ENCODE assay signal across 21 cellular contexts in genomic region chr10:98881789-98882188, GRCh38.
A peak's percentile ranks its signal among the peaks of the same experiment; 100 is the strongest.
DNase-seq lines count a peak whose midpoint lies in the region; ATAC-seq, FAIRE-seq and TF ChIP-seq lines count a peak whose summit lies in the region.
"Had no signal": no experiment of that assay in that cellular context is flagged by ENCODE, and none has a peak within 500 bp of the region (broad histone marks: within the 10 kb centered on the region; RNA-seq: fewer than 3 reads in every experiment).

No MANE protein-coding gene starts in this region.

- no peaks in the 10 kb centered on the region for H4K20me1 ChIP-seq in K562 (replicated peaks; ENCODE audit: control insufficient read depth, insufficient read depth, low read length)
- H4K20me1 ChIP-seq: BLaER1 treated with 17β-estradiol and CSF1 and Interleukin-3, amounts not matched to agents 10 nM and 100 nM had no signal

- H3K4me2 ChIP-seq in K562 (ENCODE audit: insufficient read depth, low read length): no peak overlapping the region
- H3K4me2 ChIP-seq: A549; BLaER1 treated with 17β-estradiol and CSF1 and Interleukin-3, amounts not matched to agents 10 nM and 100 nM had no signal

- CTCF ChIA-PET in K562 (lab: Yijun Ruan, JAX; ENCODE audit: low intra/inter-chr PET ratio): no interaction called here

- H3K27me3 ChIP-seq in K562 (ENCODE audit: control insufficient read depth in 2 of 2, insufficient read depth in 2 of 2, low read length in 2 of 2): no peaks in the 10 kb centered on the region
- H3K27me3 ChIP-seq in liver (ENCODE audit: control insufficient read depth in 4 of 4, insufficient read depth in 4 of 4, low read length in 3 of 4): peaks cover 0 to 4% (median 0%) of the 10 kb centered on the region in 4 donors
- H3K27me3 ChIP-seq: BLaER1 treated with 17β-estradiol and CSF1 and Interleukin-3, amounts not matched to agents 10 nM and 100 nM had no signal

- TF ChIP-seq EP300 in K562 (IDR thresholded peaks at IDR 0.05; ENCODE audit: low read length): no peak

- TF ChIP-seq RAD21 in K562 (CRISPR knock-in tag; conservative IDR thresholded peaks at IDR 0.05 in 1 of 2, IDR thresholded peaks at IDR 0.05 in 1 of 2) (no peak), liver (IDR thresholded peaks at IDR 0.05) (no peak)

- H3K9me3 ChIP-seq in K562 (replicated peaks; ENCODE audit: control insufficient read depth, insufficient read depth, low read depth, low read length): no peaks in the 10 kb centered on the region
- no peaks in the 10 kb centered on the region for H3K9me3 ChIP-seq in liver (ENCODE audit: control insufficient read depth in 4 of 4, low read length in 3 of 4)
- H3K9me3 ChIP-seq: A549; BLaER1 treated with 17β-estradiol and CSF1 and Interleukin-3, amounts not matched to agents 10 nM and 100 nM; Caco-2 had no signal

- H3K9ac ChIP-seq in K562 (ENCODE audit: insufficient read depth in 1 of 2, low read depth in 2 of 2, low read length in 2 of 2) (no peak overlapping the region), liver (ENCODE audit: low read depth in 1 of 2, low read length in 2 of 2) (no peak overlapping the region)
- H3K9ac ChIP-seq: BLaER1 treated with 17β-estradiol and CSF1 and Interleukin-3, amounts not matched to agents 10 nM and 100 nM had no signal

- no TSS peak for BruUV-seq in K562 (replicated peaks; lab: Mats Ljungman, UMichigan)

- TF ChIP-seq CTCF in 22Rv1 (IDR thresholded peaks at IDR 0.05): no peak
- TF ChIP-seq CTCF in K562 (IDR thresholded peaks at IDR 0.05 in 2 of 3, conservative IDR thresholded peaks at IDR 0.05 in 1 of 3; ENCODE audit: insufficient read depth in 2 of 3, low read depth in 1 of 3, low read length in 3 of 3): no peak
- no peak for TF ChIP-seq CTCF in liver (IDR thresholded peaks at IDR 0.05; ENCODE audit: low read depth, low read length, missing input control)

- no peaks in the 10 kb centered on the region for H3K9me1 ChIP-seq in K562 (ENCODE audit: control insufficient read depth, insufficient read depth, low read length)

- POLR2A ChIA-PET in K562 (lab: Yijun Ruan, JAX): no interaction called here

- WGBS in K562 (ENCODE audit: insufficient coverage, low coverage, missing lambda C conversion rate): 18% methylated on average over 1 of the region's 1 CpG
- WGBS in liver: 71% methylated on average over 1 of the region's 1 CpG

- in situ Hi-C loops in K562 (cut with MboI): no loop called here

- ATAC-seq in K562 (no peak), left lobe of liver (peak; percentile 40), GM19351 (IDR thresholded peaks at IDR 0.05; ENCODE audit: unreplicated experiment) (no peak)
- ATAC-seq: A549; CD8-positive, alpha-beta T cell had no signal

- H3K4me1 ChIP-seq in K562 (replicated peaks in 1 of 2; ENCODE audit: control insufficient read depth in 2 of 2, insufficient read depth in 2 of 2, low read length in 2 of 2): peaks cover 0 to 2% of the 10 kb centered on the region in 2 experiments; a peak in 1 of 5 replicates
- no peaks in the 10 kb centered on the region for H3K4me1 ChIP-seq in liver (ENCODE audit: control insufficient read depth in 4 of 4, insufficient read depth in 4 of 4, low read length in 3 of 4)
- H3K4me1 ChIP-seq: A549, Caco-2 had no signal

- H3K36me3 ChIP-seq in K562 (ENCODE audit: control insufficient read depth, insufficient read depth, low read length) (no peaks in the 10 kb centered on the region), liver (ENCODE audit: control insufficient read depth in 4 of 4, insufficient read depth in 3 of 4, low read depth in 1 of 4, low read length in 3 of 4) (no peaks in the 10 kb centered on the region)
- H3K36me3 ChIP-seq: BLaER1 treated with 17β-estradiol and CSF1 and Interleukin-3, amounts not matched to agents 10 nM and 100 nM had no signal

- no peak for FAIRE-seq in K562 (lab: Jason Lieb, UNC)
- FAIRE-seq: A549, D721Med, G401.6, GM12891, GM19239 had no signal

- peak in 2 of 4 experiments; percentile 4 to 10 for DNase-seq in K562 (ENCODE audit: extremely low read depth in 1 of 4, low spot score in 3 of 4)
- DNase-seq in left lobe of liver (ENCODE audit: low spot score): no peak
- DNase-seq in OCI-M2 (lab: John Stamatoyannopoulos, UW; ENCODE audit: unreplicated experiment): no peak
- no peak for DNase-seq in stimulated activated CD4-positive, alpha-beta T cell treated with anti-CD3 and anti-CD28 coated beads, Interleukin-4, amount 100 ng/mL, for 24 hours
- DNase-seq: AML-193; Caco-2; Calu3; CD4-positive, alpha-beta T cell; CD8-positive, alpha-beta T cell; DMS79 treated with DMSO at 0.1 percent for 48 hours; GF-D8 had no signal

- H3K4me3 ChIP-seq in K562 (no peak overlapping the region), liver (ENCODE audit: low read depth in 1 of 3, low read length in 3 of 3) (no peak overlapping the region)
- H3K4me3 ChIP-seq: A549; BLaER1 treated with 17β-estradiol and CSF1 and Interleukin-3, amounts not matched to agents 10 nM and 100 nM had no signal

- H3K27ac ChIP-seq in 22Rv1 (peak overlapping the region; percentile 35), K562 (ENCODE audit: extremely low read depth, low read depth, low read length) (0 out of 3 replicates have a peak overlapping the region, but pooled peaks have one; percentile 11), liver (ENCODE audit: low read depth in 1 of 2, low read length in 2 of 2) (no peak overlapping the region)
- H3K27ac ChIP-seq: A549; BLaER1 treated with 17β-estradiol and CSF1 and Interleukin-3, amounts not matched to agents 10 nM and 100 nM; C4-2B had no signal

- intact Hi-C loops in K562 (cut with micrococcal nuclease): no loop called here

- no peaks in the 10 kb centered on the region for H3K79me2 ChIP-seq in K562 (ENCODE audit: control insufficient read depth, insufficient read depth, low read length)

- TF ChIP-seq POLR2A in K562 (conservative IDR thresholded peaks at IDR 0.05): no peak

- H2AFZ ChIP-seq in K562 (ENCODE audit: low read depth, low read length): peak overlapping the region; percentile 64

TF ChIP-seq in K562, 482 proteins besides CTCF, POLR2A, EP300 and RAD21 (continues in another document):
- no peak for TF ChIP-seq PPARD (CRISPR knock-in tag; IDR thresholded peaks at IDR 0.05)
- TF ChIP-seq NR2C1 (IDR thresholded peaks at IDR 0.05): no peak
- no peak for TF ChIP-seq NR2C1 (tag; IDR thresholded peaks at IDR 0.05)
- TF ChIP-seq THRA (IDR thresholded peaks at IDR 0.05): no peak
- no peak for TF ChIP-seq ZNF23 (CRISPR knock-in tag; IDR thresholded peaks at IDR 0.05)
- no peak for TF ChIP-seq ID3 (CRISPR knock-in tag; IDR thresholded peaks at IDR 0.05)
- TF ChIP-seq ID3 (tag; IDR thresholded peaks at IDR 0.05): no peak
- no peak for TF ChIP-seq ZNF3 (CRISPR knock-in tag; IDR thresholded peaks at IDR 0.05)
- no peak for TF ChIP-seq COPS2 (conservative IDR thresholded peaks at IDR 0.05)
- TF ChIP-seq ARNT (IDR thresholded peaks at IDR 0.05): no peak
- TF ChIP-seq CBX3 (IDR thresholded peaks at IDR 0.05; ENCODE audit: borderline replicate concordance in 1 of 2, low read length in 2 of 2): no peak

TF ChIP-seq in liver, 16 proteins besides CTCF, POLR2A, EP300 and RAD21:
- TF ChIP-seq YY1 (IDR thresholded peaks at IDR 0.05): no peak
- no peak for TF ChIP-seq GABPA (IDR thresholded peaks at IDR 0.05 in 1 of 2, conservative IDR thresholded peaks at IDR 0.05 in 1 of 2)
- TF ChIP-seq HNF4A (conservative IDR thresholded peaks at IDR 0.05): peak; percentile 63 to 69
- TF ChIP-seq EGR1 (IDR thresholded peaks at IDR 0.05; ENCODE audit: low read depth in 2 of 2): no peak
- peak; percentile 15 for TF ChIP-seq HNF4G (IDR thresholded peaks at IDR 0.05)
- TF ChIP-seq ZBTB33 (IDR thresholded peaks at IDR 0.05): no peak

Comparison
In these comparisons a context has a peak if more than half of its experiments do, and no peak if none do; other contexts are left out.
1. H3K27ac ChIP-seq: peak in 22Rv1 (single experiment) and K562 (single experiment); none in liver (0 of 2).